ENCODE assay signal across 12 cellular contexts in the genomic region with DNA sequence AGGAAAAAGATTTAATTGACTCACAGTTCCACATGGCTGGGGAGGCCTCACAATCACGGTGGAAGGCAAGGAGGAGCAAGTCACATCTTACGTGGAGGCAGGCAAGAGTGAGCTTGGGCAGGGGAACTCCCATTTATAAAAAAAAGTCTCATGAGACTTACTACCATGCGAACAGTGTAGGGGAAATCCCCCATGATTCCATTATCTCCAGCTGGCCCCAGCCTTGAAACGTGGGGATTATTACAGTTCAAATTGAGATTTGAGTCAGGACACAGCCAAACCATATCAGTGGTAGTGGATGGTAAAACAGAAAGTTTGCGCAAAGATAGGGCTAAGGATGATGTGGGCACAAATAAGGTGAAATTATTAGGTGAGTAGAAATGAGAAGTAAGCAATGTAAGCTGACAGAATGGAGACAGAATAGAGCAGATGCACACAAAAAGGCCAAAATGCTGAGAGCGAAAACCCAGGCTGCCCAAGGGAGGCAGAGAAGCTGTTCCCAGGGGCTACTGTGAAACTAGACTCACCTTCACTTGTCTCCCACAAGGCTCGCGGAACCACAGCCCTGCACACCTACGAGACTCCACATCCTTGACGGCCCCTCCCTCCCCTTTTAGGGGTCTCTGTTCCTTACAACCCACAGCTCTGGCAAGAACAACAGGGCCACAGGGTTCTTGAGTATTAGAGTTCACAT.
DNase-seq lines count a peak whose midpoint lies in the region; ATAC-seq and TF ChIP-seq lines count a peak whose summit lies in the region.
"Had no signal": no experiment of that assay in that cellular context is flagged by ENCODE, and none has a peak within 500 bp of the region (broad histone marks: within the 10 kb centered on the region; RNA-seq: fewer than 3 reads in every experiment).

No MANE protein-coding gene starts in this region.

- TF ChIP-seq POLR2A in gastroesophageal sphincter (IDR thresholded peaks at IDR 0.05) (no peak), tibial nerve (IDR thresholded peaks at IDR 0.05) (no peak)

- no peak overlapping the region for H3K4me3 ChIP-seq in gastroesophageal sphincter
- H3K4me3 ChIP-seq in tibial nerve, result no peak overlapping the region
- H3K4me3 ChIP-seq: A549 had no signal

- H3K4me3 Mint-ChIP-seq in activated naive CD4-positive, alpha-beta T cell treated with anti-CD3 and anti-CD28 coated beads for 36 hours, result no peak overlapping the region
- H3K4me3 Mint-ChIP-seq: type B pancreatic cell had no signal

- peak; percentile 48 to 88 for ATAC-seq in activated naive CD4-positive, alpha-beta T cell treated with anti-CD3 and anti-CD28 coated beads, Interleukin-2, amount 50 U/mL, for 72 hours
- ATAC-seq in GM21825 (IDR thresholded peaks at IDR 0.05; ENCODE audit: unreplicated experiment) (peak; percentile 80), HG03378 (IDR thresholded peaks at IDR 0.05; ENCODE audit: unreplicated experiment) (peak; percentile 90), gastroesophageal sphincter (no peak)
- ATAC-seq: A549 had no signal

- no peak for DNase-seq in activated naive CD4-positive, alpha-beta T cell treated with anti-CD3 and anti-CD28 coated beads, Interleukin-2, amount 50 U/mL, for 72 hours (ENCODE audit: low spot score in 2 of 2)
- DNase-seq in activated naive CD4-positive, alpha-beta T cell treated with anti-CD3 and anti-CD28 coated beads for 36 hours, result no peak
- DNase-seq in mucosa of gallbladder (ENCODE audit: low spot score) (no peak), ecto neural progenitor cell (ENCODE audit: low spot score) (no peak), tibial nerve (ENCODE audit: low spot score in 2 of 2) (no peak)
- DNase-seq: NCI-H1694 treated with DMSO at 0.1 percent for 48 hours, nucleus accumbens had no signal

- H3K36me3 ChIP-seq in gastroesophageal sphincter (no peaks in the 10 kb centered on the region), tibial nerve (no peaks in the 10 kb centered on the region)

- TF ChIP-seq CTCF in gastroesophageal sphincter (IDR thresholded peaks at IDR 0.05) (no peak), tibial nerve (IDR thresholded peaks at IDR 0.05) (no peak)

- 53 to 73% methylated on average over 6 to 9 of the region's 10 CpGs for WGBS in gastroesophageal sphincter (ENCODE audit: low coverage in 1 of 2), 2 donors
- 75 to 78% methylated on average over 10 of the region's 10 CpGs for WGBS in tibial nerve, 2 donors

- no peak overlapping the region for H3K27ac ChIP-seq in gastroesophageal sphincter
- no peak overlapping the region for H3K27ac ChIP-seq in tibial nerve
- H3K27ac ChIP-seq: A549 had no signal

- H3K4me1 Mint-ChIP-seq in activated naive CD4-positive, alpha-beta T cell treated with anti-CD3 and anti-CD28 coated beads for 36 hours (ENCODE audit: low read depth), result no peaks in the 10 kb centered on the region

- H3K9me3 Mint-ChIP-seq in activated naive CD4-positive, alpha-beta T cell treated with anti-CD3 and anti-CD28 coated beads, Interleukin-2, amount 50 U/mL, for 72 hours, result no peaks in the 10 kb centered on the region
- H3K9me3 Mint-ChIP-seq in activated naive CD4-positive, alpha-beta T cell treated with anti-CD3 and anti-CD28 coated beads for 36 hours, result no peaks in the 10 kb centered on the region

- H3K9me3 ChIP-seq in gastroesophageal sphincter, result no peaks in the 10 kb centered on the region
- no peaks in the 10 kb centered on the region for H3K9me3 ChIP-seq in tibial nerve
- H3K9me3 ChIP-seq: A549 had no signal

- no peaks in the 10 kb centered on the region for H3K4me1 ChIP-seq in gastroesophageal sphincter
- H3K4me1 ChIP-seq in tibial nerve, result no peaks in the 10 kb centered on the region
- H3K4me1 ChIP-seq: A549 had no signal

- peaks cover 2% of the 10 kb centered on the region for H3K27me3 Mint-ChIP-seq in activated naive CD4-positive, alpha-beta T cell treated with anti-CD3 and anti-CD28 coated beads for 36 hours (ENCODE audit: low read depth)

- CTCF ChIA-PET in activated naive CD4-positive, alpha-beta T cell treated with anti-CD3 and anti-CD28 coated beads for 36 hours (lab: Charles Lee), result no interaction called here

- no peaks in the 10 kb centered on the region for H3K36me3 Mint-ChIP-seq in activated naive CD4-positive, alpha-beta T cell treated with anti-CD3 and anti-CD28 coated beads, Interleukin-2, amount 50 U/mL, for 72 hours
- no peaks in the 10 kb centered on the region for H3K36me3 Mint-ChIP-seq in activated naive CD4-positive, alpha-beta T cell treated with anti-CD3 and anti-CD28 coated beads for 36 hours (ENCODE audit: low read depth)
- H3K36me3 Mint-ChIP-seq: type B pancreatic cell had no signal

- peaks cover 3% of the 10 kb centered on the region for H3K27me3 ChIP-seq in gastroesophageal sphincter
- no peaks in the 10 kb centered on the region for H3K27me3 ChIP-seq in tibial nerve

- H3K27ac Mint-ChIP-seq in activated naive CD4-positive, alpha-beta T cell treated with anti-CD3 and anti-CD28 coated beads, Interleukin-2, amount 50 U/mL, for 72 hours, result no peak overlapping the region
- no peak overlapping the region for H3K27ac Mint-ChIP-seq in activated naive CD4-positive, alpha-beta T cell treated with anti-CD3 and anti-CD28 coated beads for 36 hours
- H3K27ac Mint-ChIP-seq: type B pancreatic cell had no signal

- no peak for TF ChIP-seq EP300 in gastroesophageal sphincter (IDR thresholded peaks at IDR 0.05)
- no peak for TF ChIP-seq EP300 in tibial nerve (IDR thresholded peaks at IDR 0.05)

- intact Hi-C loops in activated naive CD4-positive, alpha-beta T cell treated with anti-CD3 and anti-CD28 coated beads for 36 hours (cut with micrococcal nuclease), result no loop called here
